Comparison of ENCODE assay signal across 8 cellular contexts in genomic region chr15:58209007-58209481, GRCh38.
DNase-seq lines count a peak whose midpoint lies in the region; ATAC-seq, FAIRE-seq and TF ChIP-seq lines count a peak whose summit lies in the region.
"Not testable (repeated sequence)": the region's sequence is repeated elsewhere in the genome, so short reads cannot be mapped to it uniquely, and the experiment has no call there.

No MANE protein-coding gene starts in this region.

- not testable (repeated sequence) for H3K9me3 ChIP-seq in MG63; adrenal gland (replicated peaks in 1 of 3); endothelial cell of umbilical vein (replicated peaks; ENCODE audit: control insufficient read depth, insufficient read depth, low read length); vagina

- not testable (repeated sequence) for H4K20me1 ChIP-seq in endothelial cell of umbilical vein (replicated peaks; ENCODE audit: control insufficient read depth, extremely low read depth, insufficient read depth, low read length)

- not testable (repeated sequence) for BruUV-seq in endothelial cell of umbilical vein (replicated peaks; lab: Mats Ljungman, UMichigan)

- H3K4me2 ChIP-seq in endothelial cell of umbilical vein (ENCODE audit: insufficient read depth, low read length), result not testable (repeated sequence)

- peaks cover 5 to 18% of the 10 kb centered on the region in 2 donors for H3K4me1 ChIP-seq in adrenal gland (replicated peaks in 1 of 2)
- H3K4me1 ChIP-seq in endothelial cell of umbilical vein (ENCODE audit: control insufficient read depth, extremely low read depth, insufficient read depth, low read length), result not testable (repeated sequence)
- H3K4me1 ChIP-seq in vagina, result peaks cover 26% of the 10 kb centered on the region

- not testable (repeated sequence) for H3K9ac ChIP-seq in endothelial cell of umbilical vein (replicated peaks; ENCODE audit: extremely low read depth, insufficient read depth, low read length)

- CTCF ChIA-PET in endothelial cell of umbilical vein (lab: Charles Lee), result not testable (repeated sequence)

- not testable (repeated sequence) for H3K27me3 Mint-ChIP-seq in natural killer cell (ENCODE audit: low read depth in 2 of 2)

- peak; percentile 28 for DNase-seq in Daoy (ENCODE audit: low read depth)
- peak; percentile 94 for DNase-seq in MG63
- DNase-seq in T-helper 9 cell, result peak; percentile 35
- DNase-seq in adrenal gland, result peak; percentile 74 to 95 (median 79)
- peak; percentile 43 for DNase-seq in endothelial cell of umbilical vein (ENCODE audit: low read depth, low spot score)
- DNase-seq in cardiac septum (ENCODE audit: low spot score), result peak; percentile 81
- peak; percentile 23 for DNase-seq in natural killer cell
- DNase-seq in vagina (ENCODE audit: extremely low spot score in 2 of 2), result not testable (repeated sequence)

- H3K36me3 Mint-ChIP-seq in natural killer cell, result not testable (repeated sequence)

- not testable (repeated sequence) for TF ChIP-seq POLR2A in adrenal gland (IDR thresholded peaks at IDR 0.05); endothelial cell of umbilical vein (IDR thresholded peaks at IDR 0.05; ENCODE audit: low read depth, low read length); vagina (IDR thresholded peaks at IDR 0.05)

- not testable (repeated sequence) for TF ChIP-seq CTCF in adrenal gland (IDR thresholded peaks at IDR 0.05); endothelial cell of umbilical vein (IDR thresholded peaks at IDR 0.05; ENCODE audit: extremely low read depth in 1 of 2, insufficient read depth in 1 of 2, low read depth in 1 of 2, low read length in 2 of 2); natural killer cell (IDR thresholded peaks at IDR 0.05); vagina (IDR thresholded peaks at IDR 0.05)

- peak overlapping the region; percentile 63 to 65 for H3K27ac Mint-ChIP-seq in natural killer cell

- intact Hi-C loops in adrenal gland (cut with DNase I); endothelial cell of umbilical vein (cut with micrococcal nuclease); cardiac septum (cut with DNase I); natural killer cell (cut with micrococcal nuclease); vagina (cut with DNase I): not testable (repeated sequence)

- POLR2A ChIA-PET in endothelial cell of umbilical vein (lab: Charles Lee), result not testable (repeated sequence)

- H3K36me3 ChIP-seq in MG63; adrenal gland (replicated peaks in 1 of 2); endothelial cell of umbilical vein (ENCODE audit: control insufficient read depth in 2 of 2, extremely low read depth in 1 of 2, insufficient read depth in 2 of 2, low read length in 2 of 2); vagina: not testable (repeated sequence)

- H3K79me2 ChIP-seq in endothelial cell of umbilical vein (ENCODE audit: control insufficient read depth, insufficient read depth, low read length), result not testable (repeated sequence)

- 42 to 60% (median 50%) methylated on average over 3 of the region's 3 CpGs for WGBS in adrenal gland, 4 donors

- not testable (repeated sequence) for H3K9me1 ChIP-seq in endothelial cell of umbilical vein (replicated peaks; ENCODE audit: control insufficient read depth, extremely low read depth, insufficient read depth, low read length)

- not testable (repeated sequence) for H2AFZ ChIP-seq in endothelial cell of umbilical vein (ENCODE audit: low read depth, low read length)

- FAIRE-seq in endothelial cell of umbilical vein (lab: Jason Lieb, UNC), result not testable (repeated sequence)

- not testable (repeated sequence) for H3K4me3 ChIP-seq in MG63; adrenal gland; endothelial cell of umbilical vein (replicated peaks in 1 of 3; ENCODE audit: insufficient read depth in 1 of 3, low read depth in 1 of 3, low read length in 3 of 3); vagina

- peaks cover 7 to 10% of the 10 kb centered on the region in 2 donors for H3K4me1 Mint-ChIP-seq in natural killer cell

- H3K27ac ChIP-seq in adrenal gland (peak overlapping the region in 3 of 5 donors; percentile 43 to 54 (median 49)), vagina (peak overlapping the region; percentile 44)
- not testable (repeated sequence) for H3K27ac ChIP-seq in endothelial cell of umbilical vein (ENCODE audit: insufficient read depth, low read depth, low read length)

- not testable (repeated sequence) for H3K27me3 ChIP-seq in MG63; adrenal gland; endothelial cell of umbilical vein (ENCODE audit: control insufficient read depth in 2 of 2, insufficient read depth in 2 of 2, low read length in 2 of 2); vagina

- H3K9me3 Mint-ChIP-seq in natural killer cell, result not testable (repeated sequence)

- not testable (repeated sequence) for H3K4me3 Mint-ChIP-seq in natural killer cell

- ATAC-seq in natural killer cell, result peak; percentile 63 to 94 (median 89)

- dilution Hi-C loops in endothelial cell of umbilical vein (cut with MboI; ENCODE audit: extremely low pct_ligation_motif_present, low sequenced_read_pairs), result not testable (repeated sequence)

TF ChIP-seq in endothelial cell of umbilical vein, 7 proteins besides CTCF, POLR2A, EP300 and RAD21:
- peak; percentile 58 for TF ChIP-seq FOS (IDR thresholded peaks at IDR 0.05; ENCODE audit: borderline replicate concordance, insufficient read depth, low read length)
